Comparison of ENCODE assay signal across 8 cellular contexts in genomic region chr16:14975418-14976194, GRCh38. TPM values are rescaled to one million over a fixed set of nuclear protein-coding genes. Genes with fewer than 3 reads are reported as not detected.
DNase-seq lines count a peak whose midpoint lies in the region; ATAC-seq, FAIRE-seq and TF ChIP-seq lines count a peak whose summit lies in the region.
"Not testable (repeated sequence)": the region's sequence is repeated elsewhere in the genome, so short reads cannot be mapped to it uniquely, and the experiment has no call there.

No MANE protein-coding gene starts in this region.

- H3K36me3 Mint-ChIP-seq in astrocyte (ENCODE audit: low read depth, unreplicated experiment), result not testable (repeated sequence)

- TF ChIP-seq EP300 in neural cell (conservative IDR thresholded peaks at IDR 0.05; ENCODE audit: poor library complexity, severe bottlenecking), result not testable (repeated sequence)

- TF ChIP-seq CTCF in astrocyte (IDR thresholded peaks at IDR 0.05; ENCODE audit: insufficient read depth, low read depth, low read length); neural cell (IDR thresholded peaks at IDR 0.05; ENCODE audit: poor library complexity, severe bottlenecking): not testable (repeated sequence)
- TF ChIP-seq CTCF in heart left ventricle (IDR thresholded peaks at IDR 0.05), result peak in 1 of 12 donors; percentile 22

- H3K79me2 ChIP-seq in astrocyte (ENCODE audit: insufficient read depth, low read length) (peaks cover 58% of the 10 kb centered on the region), neural cell (replicated peaks; ENCODE audit: insufficient read depth, low read length) (peaks cover 10% of the 10 kb centered on the region)

- not testable (repeated sequence) for H3K27me3 ChIP-seq in H7 (ENCODE audit: control insufficient read depth, insufficient read depth, low read length); astrocyte (ENCODE audit: insufficient read depth, low read length); heart left ventricle; neural cell (ENCODE audit: insufficient read depth, low read depth, low read length)

- H3K4me3 Mint-ChIP-seq in astrocyte (ENCODE audit: unreplicated experiment), result peak overlapping the region; percentile 96

- peak overlapping the region; percentile 78 for H2AFZ ChIP-seq in astrocyte (ENCODE audit: low read depth, low read length)
- peak overlapping the region; percentile 45 for H2AFZ ChIP-seq in neural cell (ENCODE audit: low read depth, low read length)

- H3K27ac ChIP-seq in astrocyte (ENCODE audit: low read depth, low read length) (peak overlapping the region; percentile 70), heart left ventricle (peak overlapping the region; percentile 56 to 98 (median 92)), neural cell (ENCODE audit: low read length) (peak overlapping the region; percentile 64)

- peak overlapping the region; percentile 87 for H3K27ac Mint-ChIP-seq in astrocyte (ENCODE audit: unreplicated experiment)

- peak overlapping the region; percentile 97 for H3K4me2 ChIP-seq in astrocyte (ENCODE audit: low read length)
- peak overlapping the region; percentile 94 for H3K4me2 ChIP-seq in neural cell (ENCODE audit: low read length)

- not testable (repeated sequence) for H3K27me3 Mint-ChIP-seq in astrocyte (ENCODE audit: low read depth, unreplicated experiment)

- H3K4me1 ChIP-seq in astrocyte (ENCODE audit: insufficient read depth, low read length), result not testable (repeated sequence)
- H3K4me1 ChIP-seq in heart left ventricle, result peaks cover 0 to 24% (median 11%) of the 10 kb centered on the region in 12 donors

- H3K9me2 ChIP-seq in neural cell (ENCODE audit: insufficient read depth, low read length), result not testable (repeated sequence)

- H3K9ac ChIP-seq in astrocyte (ENCODE audit: low read length) (peak overlapping the region; percentile 92), neural cell (ENCODE audit: low read length) (peak overlapping the region; percentile 81)

- H3K4me1 Mint-ChIP-seq in astrocyte (ENCODE audit: low read depth, unreplicated experiment), result peaks cover 13% of the 10 kb centered on the region

- ATAC-seq in heart left ventricle, result peak; percentile 8 to 38 (median 17)

- not testable (repeated sequence) for TF ChIP-seq POLR2A in heart left ventricle (IDR thresholded peaks at IDR 0.05)

- peak overlapping the region; percentile 97 for H3K4me3 ChIP-seq in H7 (ENCODE audit: insufficient read depth, low read depth, low read length)
- peak overlapping the region; percentile 77 for H3K4me3 ChIP-seq in astrocyte (ENCODE audit: insufficient read depth, low read depth, low read length)
- peak overlapping the region; percentile 69 to 99 (median 89) for H3K4me3 ChIP-seq in heart left ventricle
- H3K4me3 ChIP-seq in neural cell (ENCODE audit: low read length), result peak overlapping the region; percentile 69

- H4K20me1 ChIP-seq in astrocyte (ENCODE audit: insufficient read depth, low read length), result peaks cover 48% of the 10 kb centered on the region
- H4K20me1 ChIP-seq in neural cell (ENCODE audit: insufficient read depth), result not testable (repeated sequence)

- H3F3A ChIP-seq in neural cell (ENCODE audit: insufficient read depth, low read length, poor library complexity, severe bottlenecking), result not testable (repeated sequence)

- DNase-seq in C1 segment of cervical spinal cord (lab: John Stamatoyannopoulos, UW) (peak in 8 of 14 donors; percentile 18 to 66 (median 52)), H7 (peak; percentile 37), NCI-H1417 (lab: John Stamatoyannopoulos, UW) (peak; percentile 31 to 69 (median 62)), heart left ventricle (peak in 3 of 5 donors; percentile 38 to 76 (median 46))
- DNase-seq in activated CD4-positive, CD25-positive, alpha-beta regulatory T cell treated with anti-CD3 and anti-CD28 coated beads, Interleukin-2, amount 50 U/mL, for 16 hours (ENCODE audit: low read depth, low spot score), result peak; percentile 17
- DNase-seq in astrocyte (ENCODE audit: low read depth), result not testable (repeated sequence)
- DNase-seq in stimulated activated CD8-positive, alpha-beta memory T cell treated with anti-CD3 and anti-CD28 coated beads, Interleukin-15, amount 100 ng/mL, for 48 hours (ENCODE audit: low read depth in 2 of 2), result peak; percentile 15 to 41

- 5 to 19% (median 7%) methylated on average over 12 to 47 of the region's 47 CpGs for WGBS in heart left ventricle, 4 donors

- H3K36me3 ChIP-seq in H7 (replicated peaks; ENCODE audit: control insufficient read depth, insufficient read depth, low read length); astrocyte (ENCODE audit: insufficient read depth, low read length); heart left ventricle; neural cell (ENCODE audit: insufficient read depth, low read length): not testable (repeated sequence)

- H3K9me3 ChIP-seq in astrocyte (ENCODE audit: insufficient read depth, low read depth, low read length); heart left ventricle; neural cell (ENCODE audit: low read length): not testable (repeated sequence)

- TF ChIP-seq RAD21 in neural cell (conservative IDR thresholded peaks at IDR 0.05), result not testable (repeated sequence)

- not testable (repeated sequence) for FAIRE-seq in astrocyte (lab: Jason Lieb, UNC)

- intact Hi-C loops in heart left ventricle (cut with DNase I), result not testable (repeated sequence)

- H3K9me3 Mint-ChIP-seq in astrocyte (ENCODE audit: unreplicated experiment), result not testable (repeated sequence)

TF ChIP-seq in neural cell, 6 proteins besides CTCF, POLR2A, EP300 and RAD21:
- TF ChIP-seq MXI1 (conservative IDR thresholded peaks at IDR 0.05; ENCODE audit: poor library complexity, severe bottlenecking) (peak; percentile 85), POLR2AphosphoS5 (IDR thresholded peaks at IDR 0.05) (peak; percentile 3), TAF1 (IDR thresholded peaks at IDR 0.05; ENCODE audit: low read depth) (peak; percentile 36)

RNA-seq across cellular contexts. Expression of gene PDXDC1, which starts 0.8 kb away (rescaled TPM):
- 67.5 and 82.0 TPM in 2 replicates for total RNA-seq in H7 (2014; rRNA removed; shearing (Covaris generic))
- 123 and 127 TPM in 2 replicates for total RNA-seq in astrocyte
- 10 to 100 TPM; 43.4 to 80.0 (median 74.5) TPM for total RNA-seq in heart left ventricle
- 10 to 100 TPM; 19.9 to 68.9 TPM for polyA plus RNA-seq in heart left ventricle
- polyA plus RNA-seq in neural cell, result 69.9 and 78.2 TPM in 2 replicates
- 68.7 and 80.2 TPM in 2 replicates for polyA minus RNA-seq in neural cell

RNA-seq across cellular contexts. Expression of gene NPIPA1, which starts 38.4 kb away (rescaled TPM):
- total RNA-seq in H7 (2014; rRNA removed; shearing (Covaris generic)), result 27.6 and 42.6 TPM in 2 replicates
- 111 and 114 TPM in 2 replicates for total RNA-seq in astrocyte
- total RNA-seq in heart left ventricle, result 10 to 100 TPM; 24.7 to 54.2 (median 40.7) TPM
- 10 to 100 TPM; 32.2 to 65.3 TPM for polyA plus RNA-seq in heart left ventricle
- polyA plus RNA-seq in neural cell, result 124 and 151 TPM in 2 replicates
- 33.1 and 43.5 TPM in 2 replicates for polyA minus RNA-seq in neural cell
